ENCODE assay signal across 14 cellular contexts in genomic region chrX:135625995-135626394, GRCh38.
DNase-seq lines count a peak whose midpoint lies in the region; ATAC-seq and TF ChIP-seq lines count a peak whose summit lies in the region.
"Had no signal": no experiment of that assay in that cellular context is flagged by ENCODE, and none has a peak within 500 bp of the region (broad histone marks: within the 10 kb centered on the region; RNA-seq: fewer than 3 reads in every experiment).

No MANE protein-coding gene starts in this region.

- no peaks in the 10 kb centered on the region for H3K9me3 ChIP-seq in naive thymus-derived CD4-positive, alpha-beta T cell (ENCODE audit: control insufficient read depth in 2 of 3, low read length in 3 of 3)
- H3K9me3 ChIP-seq: spleen had no signal

- H3K4me1 Mint-ChIP-seq in GM23338 = no peaks in the 10 kb centered on the region
- no peaks in the 10 kb centered on the region for H3K4me1 Mint-ChIP-seq in naive thymus-derived CD4-positive, alpha-beta T cell
- H3K4me1 Mint-ChIP-seq: activated CD4-positive, alpha-beta memory T cell treated with anti-CD3 and anti-CD28 coated beads, Interleukin-2, amount 10 ng/mL, durations not matched to agents 7 days and 5 days; brain; stimulated activated memory B cell treated with anti-CD40 and anti-IgM and Interleukin-4, amounts not matched to agents 10 μg/mL and 1 μg/mL and 100 μg/mL, for 72 hours had no signal

- H3K4me2 ChIP-seq in GM23338 = no peak overlapping the region

- H3K4me3 ChIP-seq in AG10803 (ENCODE audit: low read length) (no peak overlapping the region), GM23338 (no peak overlapping the region)
- H3K4me3 ChIP-seq in naive thymus-derived CD4-positive, alpha-beta T cell (ENCODE audit: low read length) = no peak overlapping the region
- H3K4me3 ChIP-seq: spleen had no signal

- no peaks in the 10 kb centered on the region for H3K9me2 ChIP-seq in GM23338 (ENCODE audit: insufficient read depth)

- H3K79me2 ChIP-seq in GM23338 (replicated peaks; ENCODE audit: insufficient read depth) = no peaks in the 10 kb centered on the region

- intact Hi-C loops in naive thymus-derived CD4-positive, alpha-beta T cell (cut with micrococcal nuclease) = no loop called here

- POLR2A ChIA-PET in naive thymus-derived CD4-positive, alpha-beta T cell (lab: Charles Lee) = no interaction called here

- no peaks in the 10 kb centered on the region for H3K36me3 Mint-ChIP-seq in GM23338 (ENCODE audit: low read depth)
- H3K36me3 Mint-ChIP-seq in naive thymus-derived CD4-positive, alpha-beta T cell = no peaks in the 10 kb centered on the region
- H3K36me3 Mint-ChIP-seq: brain; stimulated activated memory B cell treated with anti-CD40 and anti-IgM and Interleukin-4, amounts not matched to agents 10 μg/mL and 1 μg/mL and 100 μg/mL, for 72 hours had no signal

- no peak overlapping the region for H3K27ac ChIP-seq in GM23338 (ENCODE audit: low read depth)
- no peak overlapping the region for H3K27ac ChIP-seq in naive thymus-derived CD4-positive, alpha-beta T cell (ENCODE audit: low read depth, low read length)
- H3K27ac ChIP-seq: spleen had no signal

- no peak for TF ChIP-seq CTCF in AG10803 (conservative IDR thresholded peaks at IDR 0.05; ENCODE audit: low read length)
- peak in 1 of 2 experiments; percentile 50; a peak in 3 of 4 replicates for TF ChIP-seq CTCF in GM23338 (conservative IDR thresholded peaks at IDR 0.05; ENCODE audit: low read depth in 2 of 2)

- peak; percentile 0 for DNase-seq in AG10803 (ENCODE audit: low read depth)
- peak; percentile 34 for DNase-seq in GM23338 (ENCODE audit: low spot score)
- DNase-seq in RPMI8226 = peak; percentile 8
- peak; percentile 0 for DNase-seq in glomerular visceral epithelial cell (ENCODE audit: extremely low spot score)
- no peak for DNase-seq in activated effector memory CD4-positive, alpha-beta T cell treated with Interleukin-2 at 50 U/mL for 16 hours
- DNase-seq in naive thymus-derived CD4-positive, alpha-beta T cell = no peak
- DNase-seq: activated CD4-positive, alpha-beta memory T cell treated with anti-CD3 and anti-CD28 coated beads, Interleukin-2, amount 10 ng/mL, durations not matched to agents 7 days and 5 days; EL; Right ventricle myocardium superior; spleen had no signal

- H3K27me3 ChIP-seq in GM23338 (ENCODE audit: insufficient read depth) = no peaks in the 10 kb centered on the region
- no peaks in the 10 kb centered on the region for H3K27me3 ChIP-seq in naive thymus-derived CD4-positive, alpha-beta T cell (ENCODE audit: control insufficient read depth in 2 of 2, insufficient read depth in 2 of 2, low read length in 2 of 2)
- H3K27me3 ChIP-seq: spleen had no signal

- no peaks in the 10 kb centered on the region for H4K20me1 ChIP-seq in GM23338 (replicated peaks; ENCODE audit: insufficient read depth)

- no peak overlapping the region for H3K4me3 Mint-ChIP-seq in GM23338
- no peak overlapping the region for H3K4me3 Mint-ChIP-seq in naive thymus-derived CD4-positive, alpha-beta T cell
- H3K4me3 Mint-ChIP-seq: activated CD4-positive, alpha-beta memory T cell treated with anti-CD3 and anti-CD28 coated beads, Interleukin-2, amount 10 ng/mL, durations not matched to agents 7 days and 5 days; brain; stimulated activated memory B cell treated with anti-CD40 and anti-IgM and Interleukin-4, amounts not matched to agents 10 μg/mL and 1 μg/mL and 100 μg/mL, for 72 hours had no signal

- no peaks in the 10 kb centered on the region for H3K27me3 Mint-ChIP-seq in GM23338 (ENCODE audit: insufficient read depth, low read depth, poor library complexity)
- no peaks in the 10 kb centered on the region for H3K27me3 Mint-ChIP-seq in naive thymus-derived CD4-positive, alpha-beta T cell
- H3K27me3 Mint-ChIP-seq: activated CD4-positive, alpha-beta memory T cell treated with anti-CD3 and anti-CD28 coated beads, Interleukin-2, amount 10 ng/mL, durations not matched to agents 7 days and 5 days; stimulated activated memory B cell treated with anti-CD40 and anti-IgM and Interleukin-4, amounts not matched to agents 10 μg/mL and 1 μg/mL and 100 μg/mL, for 72 hours had no signal

- H3F3A ChIP-seq in GM23338 (replicated peaks; ENCODE audit: low read depth) = no peaks in the 10 kb centered on the region

- no peaks in the 10 kb centered on the region for H3K4me1 ChIP-seq in GM23338 (ENCODE audit: insufficient read depth)
- H3K4me1 ChIP-seq in naive thymus-derived CD4-positive, alpha-beta T cell (ENCODE audit: control insufficient read depth in 2 of 2, insufficient read depth in 2 of 2, low read length in 2 of 2) = no peaks in the 10 kb centered on the region
- H3K4me1 ChIP-seq: spleen had no signal

- H3K36me3 ChIP-seq in GM23338 (ENCODE audit: insufficient read depth) = no peaks in the 10 kb centered on the region
- no peaks in the 10 kb centered on the region for H3K36me3 ChIP-seq in naive thymus-derived CD4-positive, alpha-beta T cell (ENCODE audit: control insufficient read depth in 2 of 3, insufficient read depth in 3 of 3, low read length in 3 of 3)
- H3K36me3 ChIP-seq: spleen had no signal

- CTCF ChIA-PET in naive thymus-derived CD4-positive, alpha-beta T cell (lab: Charles Lee) = no interaction called here

- no peak overlapping the region for H3K27ac Mint-ChIP-seq in GM23338
- H3K27ac Mint-ChIP-seq in naive thymus-derived CD4-positive, alpha-beta T cell = no peak overlapping the region
- H3K27ac Mint-ChIP-seq: activated CD4-positive, alpha-beta memory T cell treated with anti-CD3 and anti-CD28 coated beads, Interleukin-2, amount 10 ng/mL, durations not matched to agents 7 days and 5 days; brain; stimulated activated memory B cell treated with anti-CD40 and anti-IgM and Interleukin-4, amounts not matched to agents 10 μg/mL and 1 μg/mL and 100 μg/mL, for 72 hours had no signal

- no peaks in the 10 kb centered on the region for H3K9me3 Mint-ChIP-seq in GM23338
- no peaks in the 10 kb centered on the region for H3K9me3 Mint-ChIP-seq in naive thymus-derived CD4-positive, alpha-beta T cell
- H3K9me3 Mint-ChIP-seq: activated CD4-positive, alpha-beta memory T cell treated with anti-CD3 and anti-CD28 coated beads, Interleukin-2, amount 10 ng/mL, durations not matched to agents 7 days and 5 days; stimulated activated memory B cell treated with anti-CD40 and anti-IgM and Interleukin-4, amounts not matched to agents 10 μg/mL and 1 μg/mL and 100 μg/mL, for 72 hours had no signal

- H2AFZ ChIP-seq in GM23338 = no peak overlapping the region

- ATAC-seq in GM23338 (no peak), HG03135 (IDR thresholded peaks at IDR 0.05; ENCODE audit: unreplicated experiment) (no peak), HG03378 (IDR thresholded peaks at IDR 0.05; ENCODE audit: unreplicated experiment) (no peak)
- no peak for ATAC-seq in naive thymus-derived CD4-positive, alpha-beta T cell
- ATAC-seq: stimulated activated memory B cell treated with anti-CD40 and anti-IgM and Interleukin-4, amounts not matched to agents 10 μg/mL and 1 μg/mL and 100 μg/mL, for 72 hours had no signal

Comparison
In these comparisons a context has a peak if more than half of its experiments do, and no peak if none do; other contexts are left out.
1. DNase-seq: peak in AG10803 (single experiment), GM23338 (single experiment), RPMI8226 (single experiment) and glomerular visceral epithelial cell (single experiment); none in activated effector memory CD4-positive, alpha-beta T cell treated with Interleukin-2 at 50 U/mL for 16 hours (single experiment) and naive thymus-derived CD4-positive, alpha-beta T cell (0 of 9).